9 cellular contexts compared by ENCODE assay signal in genomic region chr20:49482621-49483017, GRCh38. TPM values are rescaled to one million over a fixed set of nuclear protein-coding genes. Genes with fewer than 3 reads are reported as not detected.
DNase-seq lines count a peak whose midpoint lies in the region; ATAC-seq and TF ChIP-seq lines count a peak whose summit lies in the region.
"Had no signal": no experiment of that assay in that cellular context is flagged by ENCODE, and none has a peak within 500 bp of the region (broad histone marks: within the 10 kb centered on the region; RNA-seq: fewer than 3 reads in every experiment).

Gene KCNB1, minus strand, starts transcription at chr20:49482668. Its CDS starts 188 bp downstream, at chr20:49482480.

- H3K4me3 ChIP-seq in Caco-2 (ENCODE audit: low read depth, low read length) (no peak within 1 kb of the TSS; the same call in 1 of the 2 replicates), cardiac muscle cell (peak within 1 kb of the TSS; percentile 19), trophoblast cell (ENCODE audit: low read depth, low read length) (no peak within 1 kb of the TSS)

- H3K27ac ChIP-seq in cardiac muscle cell (no peak within 1 kb of the TSS), trophoblast cell (ENCODE audit: low read depth, low read length) (no peak within 1 kb of the TSS)

- H4K8ac ChIP-seq in trophoblast cell (ENCODE audit: low read depth, low read length): no peak within 1 kb of the TSS

- WGBS in trophoblast cell (ENCODE audit: extremely low coverage, insufficient coverage, insufficient read length): no CpG with 5 or more reads among the region's 34 CpGs

- H3K36me3 ChIP-seq in Caco-2 (ENCODE audit: control insufficient read depth, insufficient read depth, low read length) (no peaks in the 10 kb centered on the region), cardiac muscle cell (no peaks in the 10 kb centered on the region), trophoblast cell (ENCODE audit: control insufficient read depth in 1 of 2, insufficient read depth in 2 of 2, low read length in 2 of 2) (no peaks in the 10 kb centered on the region)

- H3K79me1 ChIP-seq in trophoblast cell (ENCODE audit: low read length): no peaks in the 10 kb centered on the region

- H3K9me3 ChIP-seq in Caco-2: no peaks in the 10 kb centered on the region
- no peaks in the 10 kb centered on the region for H3K9me3 ChIP-seq in cardiac muscle cell (ENCODE audit: low read depth)
- H3K9me3 ChIP-seq in trophoblast cell (ENCODE audit: insufficient read depth, low read depth, low read length): peaks cover 1% of the 10 kb centered on the region

- intact Hi-C loops in Caco-2 (cut with micrococcal nuclease; ENCODE audit: unreplicated experiment): no loop called here

- H4K91ac ChIP-seq in trophoblast cell (ENCODE audit: low read depth, low read length): no peak within 1 kb of the TSS

- no peak within 1 kb of the TSS for H3K4me3 Mint-ChIP-seq in Caco-2 (ENCODE audit: unreplicated experiment)

- peak in 1 of 2 experiments; percentile 15 for TF ChIP-seq CTCF in Caco-2 (IDR thresholded peaks at IDR 0.05; ENCODE audit: insufficient read depth in 1 of 2, low read depth in 1 of 2, low read length in 1 of 2, severe bottlenecking in 1 of 2, unreplicated experiment in 1 of 2)
- no peak for TF ChIP-seq CTCF in cardiac muscle cell (IDR thresholded peaks at IDR 0.05; ENCODE audit: low read depth, low read length)

- H3K4me1 Mint-ChIP-seq in Caco-2 (ENCODE audit: low read depth, unreplicated experiment): peaks cover 14% of the 10 kb centered on the region

- no peaks in the 10 kb centered on the region for H3K79me2 ChIP-seq in trophoblast cell (ENCODE audit: control insufficient read depth, insufficient read depth, low read length, poor library complexity)

- in situ Hi-C loops in G401 (cut with HindIII; ENCODE audit: low sequenced_read_pairs): no loop called here

- no peak within 1 kb of the TSS for H2AFZ ChIP-seq in trophoblast cell (ENCODE audit: insufficient read depth, low read length, poor library complexity)

- no peak within 1 kb of the TSS for H3K18ac ChIP-seq in trophoblast cell (ENCODE audit: low read length)

- H2BK120ac ChIP-seq in trophoblast cell (ENCODE audit: insufficient read depth, low read length, poor library complexity): no peak within 1 kb of the TSS

- no peak within 1 kb of the TSS for H3K14ac ChIP-seq in trophoblast cell (ENCODE audit: low read length)

- no peak within 1 kb of the TSS for H2AK5ac ChIP-seq in trophoblast cell (ENCODE audit: low read length)

- ATAC-seq in activated naive CD4-positive, alpha-beta T cell treated with anti-CD3 and anti-CD28 coated beads, Interleukin-2, amount 50 U/mL, for 72 hours: peak; percentile 33 to 51
- no peak for ATAC-seq in HG02840 (IDR thresholded peaks at IDR 0.05; ENCODE audit: low FRiP score, unreplicated experiment)

- H3K4me1 ChIP-seq in Caco-2: peaks cover 4% of the 10 kb centered on the region; the same call in 1 of the 2 replicates
- peaks cover 3% of the 10 kb centered on the region for H3K4me1 ChIP-seq in cardiac muscle cell (ENCODE audit: low read depth)
- peaks cover 2 to 6% of the 10 kb centered on the region in 2 experiments for H3K4me1 ChIP-seq in trophoblast cell (ENCODE audit: control insufficient read depth in 1 of 2, insufficient read depth in 2 of 2, low read length in 2 of 2)

- H3K4me2 ChIP-seq in trophoblast cell (ENCODE audit: low read length): peak within 1 kb of the TSS; percentile 59

- H3K27me3 Mint-ChIP-seq in Caco-2 (ENCODE audit: insufficient read depth, unreplicated experiment): peaks cover 26% of the 10 kb centered on the region

- H3K27me3 ChIP-seq in Caco-2 (replicated peaks; ENCODE audit: control insufficient read depth, insufficient read depth, low read length): peaks cover 2% of the 10 kb centered on the region
- H3K27me3 ChIP-seq in cardiac muscle cell: peaks cover 46% of the 10 kb centered on the region
- peaks cover 14% of the 10 kb centered on the region for H3K27me3 ChIP-seq in trophoblast cell (ENCODE audit: insufficient read depth, low read length)

- no peak within 1 kb of the TSS for H2BK5ac ChIP-seq in trophoblast cell (ENCODE audit: low read depth, low read length, poor library complexity)

- CTCF ChIA-PET in Caco-2 (lab: Charles Lee): interaction anchor here (0.6 to 2.1 kb wide), 3 partner anchors 92 to 136 kb away, joined by 3 to 8 read pairs (median 3); no protein-coding TSS in a partner anchor

- no peak within 1 kb of the TSS for H3K9ac ChIP-seq in trophoblast cell (ENCODE audit: low read length)

- peak; percentile 89 to 92 for DNase-seq in Caco-2
- DNase-seq in RPMI7951 (ENCODE audit: low read depth): peak; percentile 57
- DNase-seq in activated naive CD4-positive, alpha-beta T cell treated with anti-CD3 and anti-CD28 coated beads, Interleukin-2, amount 50 U/mL, for 72 hours (ENCODE audit: low spot score in 2 of 2): peak in 1 of 2 donors; percentile 48
- peak; percentile 76 to 95 for DNase-seq in cardiac muscle cell (ENCODE audit: low read depth in 1 of 2, low spot score in 1 of 2)
- DNase-seq in trophoblast cell: peak; percentile 10 to 55
- no peak for DNase-seq in dedifferentiated amniotic fluid mesenchymal stem cell (ENCODE audit: extremely low spot score)
- no peak for DNase-seq in G401 (ENCODE audit: low spot score)

- POLR2A ChIA-PET in Caco-2 (lab: Charles Lee): interaction anchor here (0.6 kb wide), 1 partner anchor 101 kb away, joined by 3 read pairs; no protein-coding TSS in a partner anchor

- BruUV-seq in Caco-2 (replicated peaks; lab: Mats Ljungman, UMichigan): no TSS peak

- no peaks in the 10 kb centered on the region for H3K36me3 Mint-ChIP-seq in Caco-2 (ENCODE audit: insufficient read depth, unreplicated experiment)
- H3K36me3 Mint-ChIP-seq in activated naive CD4-positive, alpha-beta T cell treated with anti-CD3 and anti-CD28 coated beads, Interleukin-2, amount 50 U/mL, for 72 hours: no peaks in the 10 kb centered on the region

- no peak within 1 kb of the TSS for H4K12ac ChIP-seq in trophoblast cell (ENCODE audit: low read depth, low read length)

- no peaks in the 10 kb centered on the region for H3K9me3 Mint-ChIP-seq in Caco-2 (ENCODE audit: unreplicated experiment)
- H3K9me3 Mint-ChIP-seq in activated naive CD4-positive, alpha-beta T cell treated with anti-CD3 and anti-CD28 coated beads, Interleukin-2, amount 50 U/mL, for 72 hours: no peaks in the 10 kb centered on the region

- no peak within 1 kb of the TSS for H3K27ac Mint-ChIP-seq in Caco-2 (ENCODE audit: unreplicated experiment)
- peak within 1 kb of the TSS in 1 of 2 donors; percentile 41 for H3K27ac Mint-ChIP-seq in activated naive CD4-positive, alpha-beta T cell treated with anti-CD3 and anti-CD28 coated beads, Interleukin-2, amount 50 U/mL, for 72 hours

- H2BK12ac ChIP-seq in trophoblast cell (ENCODE audit: low read length): no peak within 1 kb of the TSS

- no peak within 1 kb of the TSS for H3K23ac ChIP-seq in trophoblast cell (ENCODE audit: low read length)

- H3K4ac ChIP-seq in trophoblast cell (ENCODE audit: low read depth, low read length): no peak within 1 kb of the TSS

RNA-seq across cellular contexts. Expression of gene KCNB1, which starts in this region (rescaled TPM):
- total RNA-seq in Caco-2 (2022) (0.09 TPM in 1 of 2 replicates, not detected in the other), cardiac muscle cell (0.06 and 0.07 TPM in 2 replicates)
- total RNA-seq in RPMI7951 (2014; rRNA removed; shearing (Covaris generic)): not detected in 2 replicates
- total RNA-seq in activated naive CD4-positive, alpha-beta T cell treated with anti-CD3 and anti-CD28 coated beads, Interleukin-2, amount 50 U/mL, for 72 hours: not detected
- 0.06 and 0.10 TPM in 2 replicates for polyA plus RNA-seq in cardiac muscle cell
- polyA plus RNA-seq in trophoblast cell (2013): 0.01 and 0.14 TPM in 2 replicates
- total RNA-seq in G401 (2014; rRNA removed; shearing (Covaris generic)): 0.12 and 0.14 TPM in 2 replicates
- polyA plus RNA-seq: keratinocyte had no signal

Comparison
In these comparisons a context has a peak if more than half of its experiments do, and no peak if none do; other contexts are left out.
1. Peak in DNase-seq in Caco-2; RNA of the gene not detected or under 1 TPM.
2. Peak in DNase-seq in RPMI7951; RNA of the gene not detected or under 1 TPM.
3. Peak in ATAC-seq in activated naive CD4-positive, alpha-beta T cell treated with anti-CD3 and anti-CD28 coated beads, Interleukin-2, amount 50 U/mL, for 72 hours; RNA of the gene not detected or under 1 TPM.
4. Peak in DNase-seq and H3K4me3 ChIP-seq in cardiac muscle cell; RNA of the gene not detected or under 1 TPM.
5. DNase-seq: peak in trophoblast cell (2 of 2); none in dedifferentiated amniotic fluid mesenchymal stem cell (single experiment) and G401 (single experiment).